ENCODE assay signal across 8 cellular contexts in genomic region chr3:172591876-172592771, GRCh38.
A peak's percentile ranks its signal among the peaks of the same experiment; 100 is the strongest.
DNase-seq lines count a peak whose midpoint lies in the region; ATAC-seq, FAIRE-seq and TF ChIP-seq lines count a peak whose summit lies in the region.

No MANE protein-coding gene starts in this region.

- H3K36me3 ChIP-seq in smooth muscle cell (ENCODE audit: low read depth), result no peaks in the 10 kb centered on the region

- no peaks in the 10 kb centered on the region for H4K20me1 ChIP-seq in smooth muscle cell (ENCODE audit: low read depth)

- no peak for FAIRE-seq in frontal cortex (lab: Jason Lieb, UNC)

- peak overlapping the region; percentile 7 for H3K4me2 ChIP-seq in smooth muscle cell

- H3K27me3 ChIP-seq in smooth muscle cell (ENCODE audit: low read depth), result no peaks in the 10 kb centered on the region

- TF ChIP-seq CTCF in CD14-positive monocyte (IDR thresholded peaks at IDR 0.05) (no peak), smooth muscle cell (IDR thresholded peaks at IDR 0.05; ENCODE audit: borderline replicate concordance, insufficient read depth, poor library complexity, severe bottlenecking) (no peak)

- H3K27ac ChIP-seq in smooth muscle cell (ENCODE audit: low read depth), result peak overlapping the region; percentile 84
- no peak overlapping the region for H3K27ac ChIP-seq in caudate nucleus (ENCODE audit: low read depth, low read length)

- H3K27me3 Mint-ChIP-seq in CD14-positive monocyte (ENCODE audit: low read depth in 3 of 3), result peaks cover 0 to 1% (median 0%) of the 10 kb centered on the region in 3 donors

- peak; percentile 84 for ATAC-seq in GM21381 (IDR thresholded peaks at IDR 0.05; ENCODE audit: unreplicated experiment)

- H3K9me3 ChIP-seq in smooth muscle cell (replicated peaks; ENCODE audit: low read depth), result no peaks in the 10 kb centered on the region

- 71% methylated on average over 11 of the region's 11 CpGs for whole genome bisulfite sequencing in smooth muscle cell (ENCODE audit: low lambda C conversion rate)

- no peaks in the 10 kb centered on the region for H3F3A ChIP-seq in smooth muscle cell (ENCODE audit: low read depth)

- no peaks in the 10 kb centered on the region for H3K79me2 ChIP-seq in smooth muscle cell (ENCODE audit: low read depth)

- H3K4me1 ChIP-seq in smooth muscle cell (ENCODE audit: low read depth), result no peaks in the 10 kb centered on the region

- peak overlapping the region; percentile 83 to 94 (median 89) for H3K27ac Mint-ChIP-seq in CD14-positive monocyte

- H3K9ac ChIP-seq in smooth muscle cell (ENCODE audit: low read depth), result peak overlapping the region; percentile 49

- no peak overlapping the region for H2AFZ ChIP-seq in smooth muscle cell (ENCODE audit: low read depth)

- peak overlapping the region; percentile 54 to 77 for H3K4me3 Mint-ChIP-seq in CD14-positive monocyte

- no peak overlapping the region for H3K4me3 ChIP-seq in smooth muscle cell

- peaks cover 67% of the 10 kb centered on the region for H3K4me1 Mint-ChIP-seq in CD14-positive monocyte

- H3K36me3 Mint-ChIP-seq in CD14-positive monocyte, result peaks cover 2 to 9% of the 10 kb centered on the region in 2 donors

- peaks cover 7 to 12% (median 9%) of the 10 kb centered on the region in 7 donors for H3K9me3 Mint-ChIP-seq in CD14-positive monocyte

- DNase-seq in CD14-positive monocyte (ENCODE audit: low spot score) (peak; percentile 57), HT1080 (ENCODE audit: low read depth) (peak; percentile 76), smooth muscle cell (lab: John Stamatoyannopoulos, UW; ENCODE audit: unreplicated experiment) (no peak), caudate nucleus (lab: John Stamatoyannopoulos, UW) (no peak), frontal cortex (ENCODE audit: low spot score in 2 of 2) (no peak), cardiac septum (ENCODE audit: low spot score) (no peak)
- DNase-seq in activated CD8-positive, alpha-beta memory T cell treated with anti-CD3 and anti-CD28 coated beads, Interleukin-2, amount 50 U/mL, for 48 hours, result peak; percentile 87

- intact Hi-C loops in CD14-positive monocyte (cut with micrococcal nuclease), result loop anchor here (5.0 to 10.0 kb wide), 3 partner anchors 47 to 100 kb away; partner anchors contain the start of gene TNFSF10 (in 1 of the 2)
- intact Hi-C loops in cardiac septum (cut with DNase I), result loop anchor here (10.0 kb wide), 1 partner anchor 47 kb away; no protein-coding TSS in a partner anchor

Comparison
In these comparisons a context has a peak if more than half of its experiments do, and no peak if none do; other contexts are left out.
1. DNase-seq: peak in CD14-positive monocyte (single experiment), HT1080 (single experiment) and activated CD8-positive, alpha-beta memory T cell treated with anti-CD3 and anti-CD28 coated beads, Interleukin-2, amount 50 U/mL, for 48 hours (single experiment); none in smooth muscle cell (single experiment), caudate nucleus (0 of 61), frontal cortex (0 of 2) and cardiac septum (single experiment).